13 cellular contexts compared by ENCODE assay signal in genomic region chr10:48603421-48604038, GRCh38. TPM values are rescaled to one million over a fixed set of nuclear protein-coding genes. Genes with fewer than 3 reads are reported as not detected.
DNase-seq lines count a peak whose midpoint lies in the region; ATAC-seq and TF ChIP-seq lines count a peak whose summit lies in the region.
"Had no signal": no experiment of that assay in that cellular context is flagged by ENCODE, and none has a peak within 500 bp of the region (broad histone marks: within the 10 kb centered on the region; RNA-seq: fewer than 3 reads in every experiment).

No MANE protein-coding gene starts in this region.

- TF ChIP-seq POLR2A in heart left ventricle (IDR thresholded peaks at IDR 0.05) = no peak

- ATAC-seq in heart left ventricle (no peak), Right ventricle myocardium superior (ENCODE audit: poor library complexity) (no peak), activated B cell treated with CpG ODN at 0.5 μM for 24 hours (ENCODE audit: low read depth) (no peak), GM18907 (IDR thresholded peaks at IDR 0.05; ENCODE audit: unreplicated experiment) (no peak), HG03159 (IDR thresholded peaks at IDR 0.05; ENCODE audit: unreplicated experiment) (no peak)
- ATAC-seq: activated T-cell treated with anti-CD3 and anti-CD28 coated beads, Interleukin-2, amount 50 U/mL, for 72 hours had no signal

- H3K27me3 ChIP-seq in heart left ventricle (peaks cover 0 to 14% (median 0%) of the 10 kb centered on the region in 9 donors), iPS-15b (ENCODE audit: control insufficient read depth, insufficient read depth, low read length) (peaks cover 22% of the 10 kb centered on the region)

- H3K27me3 Mint-ChIP-seq in activated B cell treated with CpG ODN at 0.5 μM for 24 hours (peaks cover 4% of the 10 kb centered on the region), type B pancreatic cell (peaks cover 59% of the 10 kb centered on the region)

- DNase-seq in heart left ventricle (peak in 1 of 5 donors; percentile 13), Right ventricle myocardium superior (no peak), activated B cell treated with CpG ODN at 0.5 μM for 24 hours (no peak), type B pancreatic cell (ENCODE audit: extremely low spot score, unreplicated experiment) (peak; percentile 49), H4 (ENCODE audit: low spot score) (no peak)
- DNase-seq: activated T-cell treated with anti-CD3 and anti-CD28 coated beads, Interleukin-2, amount 50 U/mL, for 72 hours; NCI-H2227 treated with DMSO at 0.1 percent for 48 hours; RPMI8226 had no signal

- no peak overlapping the region for H3K27ac Mint-ChIP-seq in activated B cell treated with CpG ODN at 0.5 μM for 24 hours
- no peak overlapping the region for H3K27ac Mint-ChIP-seq in type B pancreatic cell
- H3K27ac Mint-ChIP-seq: activated T-cell treated with anti-CD3 and anti-CD28 coated beads, Interleukin-2, amount 50 U/mL, for 72 hours had no signal

- no peaks in the 10 kb centered on the region for H3K36me3 Mint-ChIP-seq in activated B cell treated with CpG ODN at 0.5 μM for 24 hours (ENCODE audit: low read depth)
- H3K36me3 Mint-ChIP-seq in type B pancreatic cell = no peaks in the 10 kb centered on the region

- WGBS in heart left ventricle, 4 donors = 79 to 84% (median 82%) methylated on average over 2 to 4 of the region's 4 CpGs

- H3K4me1 Mint-ChIP-seq in activated B cell treated with CpG ODN at 0.5 μM for 24 hours = peaks cover 34% of the 10 kb centered on the region
- no peaks in the 10 kb centered on the region for H3K4me1 Mint-ChIP-seq in type B pancreatic cell (ENCODE audit: unreplicated experiment)

- no peak overlapping the region for H3K9ac ChIP-seq in iPS-15b (ENCODE audit: low read depth, low read length)

- POLR2A ChIA-PET in activated B cell treated with CpG ODN at 0.5 μM for 24 hours (lab: Charles Lee) = no interaction called here

- no peaks in the 10 kb centered on the region for H3K36me3 ChIP-seq in heart left ventricle
- no peaks in the 10 kb centered on the region for H3K36me3 ChIP-seq in iPS-15b (ENCODE audit: control insufficient read depth, insufficient read depth, low read length)
- H3K36me3 ChIP-seq: prostate gland, tibial nerve had no signal

- no peak for TF ChIP-seq CTCF in heart left ventricle (IDR thresholded peaks at IDR 0.05)
- TF ChIP-seq CTCF in activated B cell treated with CpG ODN at 0.5 μM for 24 hours (IDR thresholded peaks at IDR 0.05) = no peak
- no peak for TF ChIP-seq CTCF in type B pancreatic cell (conservative IDR thresholded peaks at IDR 0.05)

- H3K9me3 ChIP-seq in heart left ventricle = no peaks in the 10 kb centered on the region
- H3K9me3 ChIP-seq in iPS-15b (ENCODE audit: control insufficient read depth, insufficient read depth, low read length) = no peaks in the 10 kb centered on the region
- H3K9me3 ChIP-seq: prostate gland, tibial nerve had no signal

- no peaks in the 10 kb centered on the region for H3K9me3 Mint-ChIP-seq in activated B cell treated with CpG ODN at 0.5 μM for 24 hours
- no peaks in the 10 kb centered on the region for H3K9me3 Mint-ChIP-seq in type B pancreatic cell
- H3K9me3 Mint-ChIP-seq: activated T-cell treated with anti-CD3 and anti-CD28 coated beads, Interleukin-2, amount 50 U/mL, for 72 hours had no signal

- CTCF ChIA-PET in activated B cell treated with CpG ODN at 0.5 μM for 24 hours (lab: Charles Lee) = interaction anchor here (0.6 to 1.7 kb wide), 6 partner anchors 8 to 55 kb away, joined by 3 to 4 read pairs (median 3); no protein-coding TSS in a partner anchor

- H3K4me3 Mint-ChIP-seq in activated B cell treated with CpG ODN at 0.5 μM for 24 hours (peak overlapping the region; percentile 82), type B pancreatic cell (no peak overlapping the region)
- H3K4me3 Mint-ChIP-seq: activated T-cell treated with anti-CD3 and anti-CD28 coated beads, Interleukin-2, amount 50 U/mL, for 72 hours had no signal

- peaks cover 0 to 58% (median 14%) of the 10 kb centered on the region in 12 donors for H3K4me1 ChIP-seq in heart left ventricle
- H3K4me1 ChIP-seq in iPS-15b (ENCODE audit: control insufficient read depth, insufficient read depth, low read length) = peaks cover 2% of the 10 kb centered on the region
- H3K4me1 ChIP-seq: prostate gland had no signal

- intact Hi-C loops in heart left ventricle (cut with DNase I) (no loop called here), Right ventricle myocardium superior (cut with DNase I) (loop anchor here (10.0 kb wide), 1 partner anchor 51 kb away; no protein-coding TSS in a partner anchor), activated B cell treated with CpG ODN at 0.5 μM for 24 hours (cut with micrococcal nuclease) (loop anchor here (2.0 kb wide), 1 partner anchor 241 kb away; no protein-coding TSS in a partner anchor)

- H3K4me3 ChIP-seq in heart left ventricle (peak overlapping the region in 11 of 12 donors; percentile 6 to 74 (median 54)), iPS-15b (ENCODE audit: low read depth, low read length) (peak overlapping the region; percentile 56)

- H3K27ac ChIP-seq in heart left ventricle = peak overlapping the region in 5 of 12 donors; percentile 33 to 66 (median 59)
- H3K27ac ChIP-seq: prostate gland, tibial nerve had no signal

RNA-seq across cellular contexts. Expression of gene ARHGAP22, which starts 1.3 kb away (rescaled TPM):
- total RNA-seq in heart left ventricle = 1 to 10 TPM; 1.1 to 9.5 (median 3.2) TPM
- polyA plus RNA-seq in heart left ventricle = 1 to 10 TPM; 1.5 to 2.2 TPM
- 5.2 TPM for total RNA-seq in Right ventricle myocardium superior
- 0.82 and 1.5 TPM in 2 replicates for total RNA-seq in activated B cell treated with CpG ODN at 0.5 μM for 24 hours
- total RNA-seq in type B pancreatic cell (ENCODE audit: low replicate concordance) = 4.1 and 5.1 TPM in 2 replicates
- 2.1 and 6.3 TPM in 2 replicates for total RNA-seq in H4 (2014; rRNA removed; shearing (Covaris generic))
- total RNA-seq: activated T-cell treated with anti-CD3 and anti-CD28 coated beads, Interleukin-2, amount 50 U/mL, for 72 hours had no signal

Comparison
In these comparisons a context has a peak if more than half of its experiments do, and no peak if none do; other contexts are left out.
1. intact Hi-C loops: an anchor here in Right ventricle myocardium superior (10.0 kb wide) and activated B cell treated with CpG ODN at 0.5 μM for 24 hours (2.0 kb wide); none called in heart left ventricle.